8 cellular contexts compared by ENCODE assay signal in the genomic region with DNA sequence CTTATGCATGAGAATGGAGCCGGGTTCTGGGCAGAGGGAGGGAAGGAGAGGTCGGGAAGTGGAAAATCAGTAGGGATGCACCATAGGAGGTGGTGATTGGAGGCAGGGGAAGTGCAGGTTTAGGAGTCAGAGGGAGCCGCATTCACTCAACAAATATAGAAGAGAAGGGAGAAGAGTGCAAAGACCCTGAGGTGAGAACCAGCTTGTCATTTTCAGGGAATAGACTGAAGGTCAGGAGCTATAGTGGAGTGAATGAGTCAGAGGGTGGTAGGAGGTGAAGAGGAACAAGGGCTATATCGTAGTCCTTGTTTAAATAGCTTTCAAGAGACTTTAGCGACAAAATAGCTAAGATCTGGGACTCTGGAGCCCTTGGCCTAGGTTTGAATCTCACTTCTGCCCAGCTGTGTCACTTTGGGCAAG. TPM values are rescaled to one million over a fixed set of nuclear protein-coding genes. Genes with fewer than 3 reads are reported as not detected.
DNase-seq lines count a peak whose midpoint lies in the region; ATAC-seq, FAIRE-seq and TF ChIP-seq lines count a peak whose summit lies in the region.

No MANE protein-coding gene starts in this region.

- RAD21 ChIA-PET in GM12878 (lab: Charles Lee; ENCODE audit: unreplicated experiment): interaction anchor here (0.9 to 7.6 kb wide), 12 partner anchors 19 to 336 kb away, joined by 3 to 291 read pairs (median 16); partner anchors contain the start of genes ACTMAP, COQ8B, EGLN2 and ITPKC

- POLR2A ChIA-PET in GM12878 (lab: Charles Lee): interaction anchor here (0.6 to 8.1 kb wide), 26 partner anchors 8 to 1464 kb away, joined by 3 to 331 read pairs (median 8); partner anchors contain the start of genes ACTMAP, COQ8B, EGLN2 and HNRNPUL1

- FAIRE-seq in GM12878 (lab: Jason Lieb, UNC) (no peak), D721Med (lab: Jason Lieb, UNC) (no peak)

- H3K9me3 Mint-ChIP-seq in memory B cell: no peaks in the 10 kb centered on the region

- in situ Hi-C loops in GM12878 (cut with MboI): no loop called here

- peak overlapping the region; percentile 96 for H3K9ac ChIP-seq in GM12878 (ENCODE audit: control insufficient read depth, insufficient read depth, low read length)

- intact Hi-C loops in heart left ventricle (cut with DNase I): loop anchor here in 3 of 10 donors (1.0 to 2.0 kb wide), 4 partner anchors 19 to 116 kb away; partner anchors contain the start of genes ACTMAP (in 2 of the 3) and SNRPA (in 1 of the 3)
- intact Hi-C loops in left cardiac atrium (cut with DNase I): no loop called here
- intact Hi-C loops in GM12878 (cut with micrococcal nuclease; ENCODE audit: unreplicated experiment): loop anchor here (1.0 kb wide), 1 partner anchor 63 kb away; the partner anchor contains the start of gene COQ8B
- intact Hi-C loops in aorta (cut with DNase I): no loop called here

- peaks cover 22% of the 10 kb centered on the region for H3K36me3 Mint-ChIP-seq in memory B cell

- H3K9me3 ChIP-seq in heart left ventricle (no peaks in the 10 kb centered on the region), GM12878 (replicated peaks; ENCODE audit: control insufficient read depth, insufficient read depth, low read length) (no peaks in the 10 kb centered on the region), aorta (ENCODE audit: control insufficient read depth, low read length) (no peaks in the 10 kb centered on the region)

- TF ChIP-seq POLR2A in heart left ventricle (IDR thresholded peaks at IDR 0.05) (no peak), GM12878 (IDR thresholded peaks at IDR 0.05; ENCODE audit: low read depth, low read length) (no peak)

- SMC1A ChIA-PET in GM12878 (lab: Charles Lee; ENCODE audit: uncharacterized antibody, unreplicated experiment): interaction anchor here (0.8 to 11.2 kb wide), 14 partner anchors 13 to 115 kb away, joined by 3 to 256 read pairs (median 10); partner anchors contain the start of genes ACTMAP, EGLN2, NUMBL and SNRPA

- TF ChIP-seq CTCF in heart left ventricle (IDR thresholded peaks at IDR 0.05) (no peak), GM12878 (IDR thresholded peaks at IDR 0.05 in 2 of 3, conservative IDR thresholded peaks at IDR 0.05 in 1 of 3; ENCODE audit: control insufficient read depth in 2 of 3, extremely low read depth in 1 of 3, insufficient read depth in 1 of 3, low read depth in 3 of 3, low read length in 3 of 3) (no peak), D721Med (IDR thresholded peaks at IDR 0.05; ENCODE audit: insufficient read depth, missing control alignments) (no peak)

- peaks cover 11% of the 10 kb centered on the region for H3K79me2 ChIP-seq in GM12878 (ENCODE audit: control insufficient read depth, insufficient read depth, low read length)

- CTCF ChIA-PET in GM12878 (lab: Yijun Ruan, JAX): interaction anchor here (1.3 to 4.6 kb wide), 7 partner anchors 8 to 1105 kb away, joined by 4 to 72 read pairs (median 20); partner anchors contain the start of genes ACTMAP, EGLN2 and SNRPA

- peaks cover 46% of the 10 kb centered on the region for H3K4me1 Mint-ChIP-seq in memory B cell

- peak overlapping the region; percentile 91 for H3K4me3 Mint-ChIP-seq in memory B cell

- H4K20me1 ChIP-seq in GM12878 (ENCODE audit: control insufficient read depth, insufficient read depth): no peaks in the 10 kb centered on the region

- H2AFZ ChIP-seq in GM12878 (ENCODE audit: control insufficient read depth, low read depth, low read length): peak overlapping the region; percentile 88

- DNase-seq in heart left ventricle (no peak), left cardiac atrium (no peak), GM12878 (ENCODE audit: low read depth, low spot score) (no peak), memory B cell (ENCODE audit: low spot score in 2 of 2) (no peak), aorta (no peak), mucosa of gallbladder (ENCODE audit: low spot score) (no peak), D721Med (ENCODE audit: insufficient read length, low spot score) (no peak)

- TF ChIP-seq EP300 in GM12878 (IDR thresholded peaks at IDR 0.05; ENCODE audit: borderline replicate concordance in 1 of 2, control insufficient read depth in 1 of 2, low read depth in 2 of 2, low read length in 2 of 2): no peak

- H3K27me3 ChIP-seq in heart left ventricle (no peaks in the 10 kb centered on the region), GM12878 (replicated peaks in 1 of 2; ENCODE audit: control insufficient read depth in 2 of 2, insufficient read depth in 2 of 2, low read length in 1 of 2) (no peaks in the 10 kb centered on the region), aorta (ENCODE audit: control insufficient read depth in 1 of 2, insufficient read depth in 2 of 2, low read length in 1 of 2) (no peaks in the 10 kb centered on the region)

- H3K4me1 ChIP-seq in heart left ventricle (peaks cover 0 to 25% (median 13%) of the 10 kb centered on the region in 12 donors), GM12878 (ENCODE audit: control insufficient read depth, insufficient read depth, low read length) (peaks cover 39% of the 10 kb centered on the region), aorta (ENCODE audit: control insufficient read depth in 1 of 2, insufficient read depth in 2 of 2, low read length in 2 of 2) (no peaks in the 10 kb centered on the region)

- H3K4me2 ChIP-seq in GM12878 (ENCODE audit: control insufficient read depth, insufficient read depth): peak overlapping the region; percentile 41

- ATAC-seq in heart left ventricle (no peak), left cardiac atrium (no peak), GM12878 (no peak), memory B cell (ENCODE audit: low read depth) (no peak), aorta (ENCODE audit: low FRiP score) (no peak), HG03439 (IDR thresholded peaks at IDR 0.05; ENCODE audit: unreplicated experiment) (no peak)

- no peaks in the 10 kb centered on the region for H3K27me3 Mint-ChIP-seq in memory B cell

- BruUV-seq in GM12878 (replicated peaks; lab: Mats Ljungman, UMichigan): no TSS peak

- peak overlapping the region; percentile 95 for H3K27ac Mint-ChIP-seq in memory B cell

- H3K4me3 ChIP-seq in heart left ventricle (peak overlapping the region; percentile 67 to 94 (median 74)), GM12878 (peak overlapping the region; percentile 65), aorta (ENCODE audit: low read length in 2 of 2) (peak overlapping the region; percentile 30 to 50)

- H3K36me3 ChIP-seq in heart left ventricle (peaks cover 0 to 18% (median 0%) of the 10 kb centered on the region in 9 donors), GM12878 (ENCODE audit: control insufficient read depth in 2 of 2, insufficient read depth in 2 of 2, low read length in 1 of 2) (no peaks in the 10 kb centered on the region), aorta (ENCODE audit: control insufficient read depth in 1 of 2, insufficient read depth in 2 of 2, low read length in 1 of 2) (no peaks in the 10 kb centered on the region)

- peak overlapping the region; percentile 85 to 100 (median 98) for H3K27ac ChIP-seq in heart left ventricle
- H3K27ac ChIP-seq in GM12878 (ENCODE audit: control insufficient read depth, insufficient read depth): peak overlapping the region; percentile 100
- H3K27ac ChIP-seq in aorta (ENCODE audit: low read depth in 1 of 2, low read length in 2 of 2): peak overlapping the region in 1 of 2 donors; percentile 95

- TF ChIP-seq RAD21 in GM12878 (IDR thresholded peaks at IDR 0.05; ENCODE audit: insufficient read depth, low read depth, low read length): no peak

- 12 to 20% (median 14%) methylated on average over 5 of the region's 5 CpGs for WGBS in heart left ventricle, 4 donors
- WGBS in GM12878 (ENCODE audit: insufficient coverage, insufficient replicate concordance, low lambda C conversion rate, missing lambda C conversion rate): 2% methylated on average over 5 of the region's 5 CpGs
- WGBS in aorta, 2 donors: 12 to 13% methylated on average over 5 of the region's 5 CpGs

RNA-seq across cellular contexts. Expression of gene RAB4B, which starts 0.8 kb away (rescaled TPM):
- total RNA-seq in heart left ventricle (10 to 100 TPM; 12.3 to 31.3 (median 15.0) TPM), left cardiac atrium (10 to 100 TPM; 15.9 to 17.5 TPM), GM12878 (2014; rRNA removed) (27.8 and 30.4 TPM in 2 replicates), GM12878 (2014; rRNA removed; fragmentation: Illumina TruSeq; extraction: Trizol) (9.8 and 11.5 TPM in 2 replicates), GM12878 (2021) (32.9 and 38.2 TPM in 2 replicates), aorta (10 to 100 TPM; 28.1 to 33.3 TPM), mucosa of gallbladder (54.4 TPM)
- polyA plus RNA-seq in heart left ventricle (10 to 100 TPM; 23.7 to 50.1 TPM), GM12878 (2011; rRNA removed) (14.9 and 25.1 TPM in 2 replicates), GM12878 (2014; fragmentation: Illumina TruSeq; extraction: Trizol) (3.5 and 13.7 TPM in 2 replicates), GM12878 (2014; fragmentation: Nextera tagmentation; extraction: Ambion mirVana) (1 to 10 TPM in 1 of 2 experiments, under 1 TPM in 1; 0.60 to 3.2 TPM), GM12878 (2014; rRNA removed) (43.1 and 51.5 TPM in 2 replicates), GM12878 (2016; fragmentation: Nextera tagmentation; extraction: Ambion mirVana) (10 to 100 TPM; 47.9 to 50.0 TPM), aorta (10 to 100 TPM; 19.3 to 67.2 TPM)
- 5.2 and 5.7 TPM in 2 replicates for total RNA-seq in GM12878 (2013; cell fraction: nucleolus; rRNA removed)
- polyA plus RNA-seq in GM12878 (2011; ENCODE audit: low read depth): 11.8 TPM
- polyA plus RNA-seq in GM12878 (2011; cell fraction: cytosol; rRNA removed): 40.3 and 56.5 TPM in 2 replicates
- 38.3 and 42.5 TPM in 2 replicates for polyA plus RNA-seq in GM12878 (2011; cell fraction: nucleus; rRNA removed)
- polyA plus RNA-seq in GM12878 (2012): 26.6 and 31.5 TPM in 2 replicates
- polyA minus RNA-seq in GM12878 (2011; rRNA and poly(A)+ RNA removed): 10.3 and 16.6 TPM in 2 replicates
- polyA minus RNA-seq in GM12878 (2011; cell fraction: cytosol; rRNA and poly(A)+ RNA removed): 3.3 and 6.8 TPM in 2 replicates
- polyA minus RNA-seq in GM12878 (2011; cell fraction: nucleus; rRNA and poly(A)+ RNA removed): 4.6 and 5.7 TPM in 2 replicates

RNA-seq across cellular contexts. Expression of gene MIA, which starts 3.6 kb away (rescaled TPM):
- total RNA-seq in heart left ventricle (1 to 10 TPM in 2 of 9 donors, under 1 TPM in 2, not detected in 5; 0.72 to 3.0 (median 0.99) TPM), left cardiac atrium (1 to 10 TPM in 1 of 2 donors, under 1 TPM in 1; 0.97 to 1.8 TPM), GM12878 (2014; rRNA removed) (0.33 and 0.40 TPM in 2 replicates), GM12878 (2014; rRNA removed; fragmentation: Illumina TruSeq; extraction: Trizol) (not detected in 2 replicates), GM12878 (2021) (0.92 TPM in 1 of 2 replicates, not detected in the other), aorta (1 to 10 TPM; 1.7 to 3.6 TPM), mucosa of gallbladder (4.5 TPM)
- polyA plus RNA-seq in heart left ventricle (1 to 10 TPM in 1 of 2 donors, under 1 TPM in 1; 0.99 to 1.0 TPM), GM12878 (2011; rRNA removed) (0.16 and 0.39 TPM in 2 replicates), GM12878 (2014; fragmentation: Illumina TruSeq; extraction: Trizol) (not detected in 2 replicates), GM12878 (2014; fragmentation: Nextera tagmentation; extraction: Ambion mirVana) (1 to 10 TPM; 1.4 to 1.6 TPM), GM12878 (2014; rRNA removed) (0.36 TPM in 1 of 2 replicates, not detected in the other), GM12878 (2016; fragmentation: Nextera tagmentation; extraction: Ambion mirVana) (1 to 10 TPM; 1.6 to 2.7 TPM), aorta (not detected)
- 2.6 and 3.0 TPM in 2 replicates for total RNA-seq in GM12878 (2013; cell fraction: nucleolus; rRNA removed)
- polyA plus RNA-seq in GM12878 (2011; ENCODE audit: low read depth): not detected
- polyA plus RNA-seq in GM12878 (2011; cell fraction: cytosol; rRNA removed): 0.52 TPM in 1 of 2 replicates, not detected in the other
- 0.63 and 1.2 TPM in 2 replicates for polyA plus RNA-seq in GM12878 (2011; cell fraction: nucleus; rRNA removed)
- polyA plus RNA-seq in GM12878 (2012): 0.49 and 0.74 TPM in 2 replicates
- not detected in 2 replicates for polyA minus RNA-seq in GM12878 (2011; rRNA and poly(A)+ RNA removed)
- not detected in 2 replicates for polyA minus RNA-seq in GM12878 (2011; cell fraction: cytosol; rRNA and poly(A)+ RNA removed)
- 0.97 TPM in 1 of 2 replicates, not detected in the other for polyA minus RNA-seq in GM12878 (2011; cell fraction: nucleus; rRNA and poly(A)+ RNA removed)

RNA-seq across cellular contexts. Expression of gene EGLN2, which starts 20.1 kb away (rescaled TPM):
- 10 to 100 TPM; 38.1 to 85.1 (median 49.2) TPM for total RNA-seq in heart left ventricle
- polyA plus RNA-seq in heart left ventricle: 10 to 100 TPM; 53.5 to 91.8 TPM
- 10 to 100 TPM; 66.7 to 67.5 TPM for total RNA-seq in left cardiac atrium
- 57.7 and 67.3 TPM in 2 replicates for total RNA-seq in GM12878 (2013; cell fraction: nucleolus; rRNA removed)
- total RNA-seq in GM12878 (2014; rRNA removed): 80.9 and 91.8 TPM in 2 replicates
- total RNA-seq in GM12878 (2014; rRNA removed; fragmentation: Illumina TruSeq; extraction: Trizol): 57.7 and 62.5 TPM in 2 replicates
- 89.3 and 90.9 TPM in 2 replicates for total RNA-seq in GM12878 (2021)
- 21.1 TPM for polyA plus RNA-seq in GM12878 (2011; ENCODE audit: low read depth)
- 20.1 and 35.1 TPM in 2 replicates for polyA plus RNA-seq in GM12878 (2011; rRNA removed)
- polyA plus RNA-seq in GM12878 (2011; cell fraction: cytosol; rRNA removed): 50.5 and 76.9 TPM in 2 replicates
- polyA plus RNA-seq in GM12878 (2011; cell fraction: nucleus; rRNA removed): 87.9 and 107 TPM in 2 replicates
- 47.4 and 50.4 TPM in 2 replicates for polyA plus RNA-seq in GM12878 (2012)
- 20.3 and 49.6 TPM in 2 replicates for polyA plus RNA-seq in GM12878 (2014; fragmentation: Illumina TruSeq; extraction: Trizol)
- 10 to 100 TPM in 1 of 2 experiments, 1 to 10 TPM in 1; 8.6 to 34.9 TPM for polyA plus RNA-seq in GM12878 (2014; fragmentation: Nextera tagmentation; extraction: Ambion mirVana)
- 88.6 and 94.4 TPM in 2 replicates for polyA plus RNA-seq in GM12878 (2014; rRNA removed)
- 10 to 100 TPM; 71.1 to 93.0 TPM for polyA plus RNA-seq in GM12878 (2016; fragmentation: Nextera tagmentation; extraction: Ambion mirVana)
- 28.0 and 58.9 TPM in 2 replicates for polyA minus RNA-seq in GM12878 (2011; rRNA and poly(A)+ RNA removed)
- polyA minus RNA-seq in GM12878 (2011; cell fraction: cytosol; rRNA and poly(A)+ RNA removed): 25.8 and 29.5 TPM in 2 replicates
- polyA minus RNA-seq in GM12878 (2011; cell fraction: nucleus; rRNA and poly(A)+ RNA removed): 23.2 and 46.2 TPM in 2 replicates
- 100 to 1,000 TPM in 1 of 2 donors, 10 to 100 TPM in 1; 85.7 to 102 TPM for total RNA-seq in aorta
- 100 to 1,000 TPM in 1 of 2 donors, 10 to 100 TPM in 1; 60.0 to 120 TPM for polyA plus RNA-seq in aorta
- 114 TPM for total RNA-seq in mucosa of gallbladder

RNA-seq across cellular contexts. Expression of gene SNRPA, which starts 27.9 kb away (rescaled TPM):
- total RNA-seq in heart left ventricle (10 to 100 TPM; 22.5 to 50.2 (median 31.6) TPM), left cardiac atrium (10 to 100 TPM; 23.1 to 34.9 TPM), GM12878 (2014; rRNA removed) (260 and 299 TPM in 2 replicates), GM12878 (2014; rRNA removed; fragmentation: Illumina TruSeq; extraction: Trizol) (130 and 137 TPM in 2 replicates), GM12878 (2021) (186 and 196 TPM in 2 replicates), aorta (10 to 100 TPM; 40.5 to 47.2 TPM), mucosa of gallbladder (58.1 TPM)
- polyA plus RNA-seq in heart left ventricle (10 to 100 TPM; 23.5 to 32.3 TPM), GM12878 (2011; rRNA removed) (115 and 219 TPM in 2 replicates), GM12878 (2014; fragmentation: Illumina TruSeq; extraction: Trizol) (164 and 166 TPM in 2 replicates), GM12878 (2014; fragmentation: Nextera tagmentation; extraction: Ambion mirVana) (10 to 100 TPM; 14.8 to 32.8 TPM), GM12878 (2014; rRNA removed) (297 and 367 TPM in 2 replicates), GM12878 (2016; fragmentation: Nextera tagmentation; extraction: Ambion mirVana) (100 to 1,000 TPM; 241 to 257 TPM), aorta (10 to 100 TPM; 26.7 to 49.1 TPM)
- 37.6 and 39.8 TPM in 2 replicates for total RNA-seq in GM12878 (2013; cell fraction: nucleolus; rRNA removed)
- 42.1 TPM for polyA plus RNA-seq in GM12878 (2011; ENCODE audit: low read depth)
- polyA plus RNA-seq in GM12878 (2011; cell fraction: cytosol; rRNA removed): 158 and 310 TPM in 2 replicates
- polyA plus RNA-seq in GM12878 (2011; cell fraction: nucleus; rRNA removed): 351 and 467 TPM in 2 replicates
- 117 and 145 TPM in 2 replicates for polyA plus RNA-seq in GM12878 (2012)
- polyA minus RNA-seq in GM12878 (2011; rRNA and poly(A)+ RNA removed): 181 and 241 TPM in 2 replicates
- 81.0 and 81.1 TPM in 2 replicates for polyA minus RNA-seq in GM12878 (2011; cell fraction: cytosol; rRNA and poly(A)+ RNA removed)
- 63.2 and 95.8 TPM in 2 replicates for polyA minus RNA-seq in GM12878 (2011; cell fraction: nucleus; rRNA and poly(A)+ RNA removed)

RNA-seq across cellular contexts. Expression of gene ACTMAP, which starts 28.6 kb away (rescaled TPM):
- total RNA-seq in heart left ventricle: 10 to 100 TPM in 3 of 9 donors, 1 to 10 TPM in 6; 4.2 to 11.1 (median 8.6) TPM
- 1 to 10 TPM; 4.5 to 7.7 TPM for polyA plus RNA-seq in heart left ventricle
- total RNA-seq in left cardiac atrium: 1 to 10 TPM; 4.2 to 6.2 TPM
- 5.8 and 6.1 TPM in 2 replicates for total RNA-seq in GM12878 (2013; cell fraction: nucleolus; rRNA removed)
- 2.9 and 5.4 TPM in 2 replicates for total RNA-seq in GM12878 (2014; rRNA removed)
- total RNA-seq in GM12878 (2014; rRNA removed; fragmentation: Illumina TruSeq; extraction: Trizol): 2.3 and 3.0 TPM in 2 replicates
- 22.9 and 26.2 TPM in 2 replicates for total RNA-seq in GM12878 (2021)
- 8.6 TPM for polyA plus RNA-seq in GM12878 (2011; ENCODE audit: low read depth)
- 4.0 and 10.0 TPM in 2 replicates for polyA plus RNA-seq in GM12878 (2011; rRNA removed)
- 14.0 and 17.0 TPM in 2 replicates for polyA plus RNA-seq in GM12878 (2011; cell fraction: cytosol; rRNA removed)
- polyA plus RNA-seq in GM12878 (2011; cell fraction: nucleus; rRNA removed): 39.1 and 41.7 TPM in 2 replicates
- 18.6 and 20.0 TPM in 2 replicates for polyA plus RNA-seq in GM12878 (2012)
- polyA plus RNA-seq in GM12878 (2014; fragmentation: Illumina TruSeq; extraction: Trizol): 15.5 and 15.7 TPM in 2 replicates
- polyA plus RNA-seq in GM12878 (2014; fragmentation: Nextera tagmentation; extraction: Ambion mirVana): 1 to 10 TPM; 4.7 to 8.2 TPM
- polyA plus RNA-seq in GM12878 (2014; rRNA removed): 12.2 and 13.3 TPM in 2 replicates
- 10 to 100 TPM; 16.1 to 20.8 TPM for polyA plus RNA-seq in GM12878 (2016; fragmentation: Nextera tagmentation; extraction: Ambion mirVana)
- 7.2 and 10.9 TPM in 2 replicates for polyA minus RNA-seq in GM12878 (2011; rRNA and poly(A)+ RNA removed)
- 11.7 and 13.5 TPM in 2 replicates for polyA minus RNA-seq in GM12878 (2011; cell fraction: cytosol; rRNA and poly(A)+ RNA removed)
- polyA minus RNA-seq in GM12878 (2011; cell fraction: nucleus; rRNA and poly(A)+ RNA removed): 4.5 and 7.3 TPM in 2 replicates
- 1 to 10 TPM; 4.2 to 6.1 TPM for total RNA-seq in aorta
- polyA plus RNA-seq in aorta: 1 to 10 TPM in 1 of 2 donors, under 1 TPM in 1; 0.88 to 3.2 TPM
- total RNA-seq in mucosa of gallbladder: 11.6 TPM
